2 cellular contexts compared by ENCODE assay signal in genomic region chr3:194688207-194688711, GRCh38.
TF ChIP-seq lines count a peak whose summit lies in the region.

No MANE protein-coding gene starts in this region.

TF ChIP-seq in K562, 482 proteins besides CTCF, POLR2A, EP300 and RAD21:
- TF ChIP-seq ZNF436 (CRISPR knock-in tag; IDR thresholded peaks at IDR 0.05) (no peak), CBX8 (IDR thresholded peaks at IDR 0.05; ENCODE audit: borderline replicate concordance, extremely low read depth, low read depth, low read length, poor library complexity, severe bottlenecking) (no peak), ZNF384 (IDR thresholded peaks at IDR 0.05; ENCODE audit: low read depth, low read length) (peak; percentile 42; the same call in 1 of the 2 replicates)

TF ChIP-seq in HepG2, 621 proteins besides CTCF, POLR2A, EP300 and RAD21:
- no peak for TF ChIP-seq GABPA (IDR thresholded peaks at IDR 0.05; ENCODE audit: low read depth, low read length)
- TF ChIP-seq GABPA (CRISPR knock-in tag; IDR thresholded peaks at IDR 0.05; ENCODE audit: low read depth) = peak; percentile 32; the same call in 1 of the 2 replicates
- no peak for TF ChIP-seq SIN3A (IDR thresholded peaks at IDR 0.05; ENCODE audit: borderline replicate concordance, low read depth, low read length)
